8 cellular contexts compared by ENCODE assay signal in genomic region chr4:149031399-149031798, GRCh38.
DNase-seq lines count a peak whose midpoint lies in the region; TF ChIP-seq lines count a peak whose summit lies in the region.

No MANE protein-coding gene starts in this region.

- no peak overlapping the region for H3K27ac Mint-ChIP-seq in chondrocyte (ENCODE audit: unreplicated experiment)

- H3K27me3 ChIP-seq in parathyroid adenoma (ENCODE audit: control insufficient read depth, insufficient read depth, low read length): no peaks in the 10 kb centered on the region

- no peak overlapping the region for H3K4me2 ChIP-seq in parathyroid adenoma (ENCODE audit: low read length)

- H3K27me3 Mint-ChIP-seq in chondrocyte (ENCODE audit: low read depth): peaks cover 6% of the 10 kb centered on the region

- TF ChIP-seq CTCF in chondrocyte (IDR thresholded peaks at IDR 0.05) (peak; percentile 50), parathyroid adenoma (IDR thresholded peaks at IDR 0.05) (peak; percentile 13)

- H3K4me1 ChIP-seq in parathyroid adenoma: no peaks in the 10 kb centered on the region

- H3K9me3 ChIP-seq in parathyroid adenoma (ENCODE audit: control insufficient read depth, low read length): no peaks in the 10 kb centered on the region

- peak; percentile 66 for TF ChIP-seq RAD21 in Ishikawa (IDR thresholded peaks at IDR 0.05; ENCODE audit: low read depth)

- no peaks in the 10 kb centered on the region for H3K36me3 Mint-ChIP-seq in chondrocyte (ENCODE audit: low read depth)

- no peak overlapping the region for H3K27ac ChIP-seq in parathyroid adenoma

- no peak for TF ChIP-seq EP300 in Ishikawa (IDR thresholded peaks at IDR 0.05; ENCODE audit: borderline replicate concordance)

- H3K9me3 Mint-ChIP-seq in chondrocyte (ENCODE audit: low read depth): no peaks in the 10 kb centered on the region

- H3K9ac ChIP-seq in parathyroid adenoma: no peak overlapping the region

- H3K79me2 ChIP-seq in parathyroid adenoma: no peaks in the 10 kb centered on the region

- no peak overlapping the region for H3K4me3 Mint-ChIP-seq in chondrocyte (ENCODE audit: unreplicated experiment)

- DNase-seq in DMS 273 (lab: John Stamatoyannopoulos, UW; ENCODE audit: unreplicated experiment) (peak; percentile 1), DMS 273 treated with DMSO at 0.1 percent for 48 hours (lab: John Stamatoyannopoulos, UW) (no peak), chondrocyte (ENCODE audit: low spot score) (no peak), NCI-H1092 treated with DMSO at 0.1 percent for 48 hours (lab: John Stamatoyannopoulos, UW) (no peak), DMS114 treated with DMSO at 0.1 percent for 48 hours (lab: John Stamatoyannopoulos, UW; ENCODE audit: unreplicated experiment) (no peak)
- no peak for DNase-seq in activated CD4-positive, alpha-beta T cell treated with anti-CD3 and anti-CD28 coated beads, Interleukin-2, amount 50 U/mL, for 4 hours

- no peak overlapping the region for H3K4me3 ChIP-seq in parathyroid adenoma (ENCODE audit: low read depth, low read length)

- H2AFZ ChIP-seq in parathyroid adenoma: no peak overlapping the region

- H3K36me3 ChIP-seq in parathyroid adenoma (ENCODE audit: control insufficient read depth, insufficient read depth, low read length): no peaks in the 10 kb centered on the region

- H3K4me1 Mint-ChIP-seq in chondrocyte (ENCODE audit: low read depth): no peaks in the 10 kb centered on the region

TF ChIP-seq in Ishikawa, 13 proteins besides CTCF, POLR2A, EP300 and RAD21:
- TF ChIP-seq TEAD4 (IDR thresholded peaks at IDR 0.05) (no peak), CREB1 (IDR thresholded peaks at IDR 0.05; ENCODE audit: low read depth) (no peak), FOXM1 (IDR thresholded peaks at IDR 0.05; ENCODE audit: borderline replicate concordance, low read depth) (no peak), USF1 (IDR thresholded peaks at IDR 0.05) (no peak), ZBTB7A (IDR thresholded peaks at IDR 0.05; ENCODE audit: low read depth) (no peak), CEBPB (IDR thresholded peaks at IDR 0.05) (no peak), TCF12 (IDR thresholded peaks at IDR 0.05; ENCODE audit: low read depth) (no peak), TAF1 (IDR thresholded peaks at IDR 0.05; ENCODE audit: low read depth) (no peak), NFIC (IDR thresholded peaks at IDR 0.05) (no peak), REST (IDR thresholded peaks at IDR 0.05; ENCODE audit: low read depth) (no peak), YY1 (IDR thresholded peaks at IDR 0.05; ENCODE audit: low read depth) (no peak), EGR1 (IDR thresholded peaks at IDR 0.05) (no peak)
- TF ChIP-seq, protein P1, sequence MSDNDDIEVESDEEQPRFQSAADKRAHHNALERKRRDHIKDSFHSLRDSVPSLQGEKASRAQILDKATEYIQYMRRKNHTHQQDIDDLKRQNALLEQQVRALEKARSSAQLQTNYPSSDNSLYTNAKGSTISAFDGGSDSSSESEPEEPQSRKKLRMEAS (IDR thresholded peaks at IDR 0.05): no peak
